Comparison of ENCODE assay signal across 15 cellular contexts in the genomic region with DNA sequence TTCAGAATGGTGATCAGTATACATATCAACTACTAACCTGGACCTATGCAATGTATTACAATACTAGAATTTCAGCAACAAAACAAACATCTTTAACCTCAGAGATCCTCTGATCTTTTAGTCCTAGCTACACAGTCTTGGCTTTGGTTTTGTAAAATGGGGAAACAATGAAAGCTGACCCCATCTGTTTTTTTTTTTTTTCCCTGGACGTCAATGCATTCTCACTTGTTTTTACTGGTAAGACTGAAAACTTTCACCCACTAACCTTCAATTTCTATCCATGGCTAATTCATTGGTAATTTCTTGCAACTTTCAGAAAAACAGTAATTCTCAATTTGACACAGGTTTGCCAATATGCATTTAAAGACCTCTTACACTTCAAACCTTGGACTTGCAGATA. TPM values are rescaled to one million over a fixed set of nuclear protein-coding genes. Genes with fewer than 3 reads are reported as not detected.
DNase-seq lines count a peak whose midpoint lies in the region; ATAC-seq and TF ChIP-seq lines count a peak whose summit lies in the region.
"Had no signal": no experiment of that assay in that cellular context is flagged by ENCODE, and none has a peak within 500 bp of the region (broad histone marks: within the 10 kb centered on the region; RNA-seq: fewer than 3 reads in every experiment).

No MANE protein-coding gene starts in this region.

- no peaks in the 10 kb centered on the region for H3K27me3 ChIP-seq in heart right ventricle
- no peaks in the 10 kb centered on the region for H3K27me3 ChIP-seq in upper lobe of left lung
- no peaks in the 10 kb centered on the region for H3K27me3 ChIP-seq in WERI-Rb-1 (ENCODE audit: insufficient read depth, low read depth, severe bottlenecking)

- intact Hi-C loops in heart right ventricle (cut with DNase I), result loop anchor here in 8 of 10 donors (5.0 to 10.0 kb wide), 7 partner anchors 50 to 380 kb away; a partner anchor contains a TSS
- intact Hi-C loops in cardiac septum (cut with DNase I), result loop anchor here (10.0 kb wide), 1 partner anchor 280 kb away; a partner anchor contains a TSS

- 0 to 4% methylated on average over 1 of the region's 1 CpG for WGBS in heart right ventricle, 2 donors
- 6 to 8% methylated on average over 1 of the region's 1 CpG for WGBS in upper lobe of left lung, 2 donors

- H3K36me3 ChIP-seq in heart right ventricle (peaks cover 0 to 19% (median 0%) of the 10 kb centered on the region in 9 donors), upper lobe of left lung (no peaks in the 10 kb centered on the region), WERI-Rb-1 (peaks cover 24% of the 10 kb centered on the region)

- H3K4me3 ChIP-seq in heart right ventricle (peak overlapping the region in 9 of 10 donors; percentile 54 to 88 (median 79)), upper lobe of left lung (peak overlapping the region in 1 of 4 donors; percentile 76), WERI-Rb-1 (ENCODE audit: low read depth, low read length) (no peak overlapping the region)

- H3K4me1 Mint-ChIP-seq in nephron progenitor cell, result peaks cover 32% of the 10 kb centered on the region

- TF ChIP-seq EP300 in upper lobe of left lung (IDR thresholded peaks at IDR 0.05), result no peak

- H3K9me3 Mint-ChIP-seq in nephron progenitor cell, result no peaks in the 10 kb centered on the region
- H3K9me3 Mint-ChIP-seq: activated CD4-positive, alpha-beta T cell treated with anti-CD3 and anti-CD28 coated beads, Interleukin-2, amount 10 ng/mL, durations not matched to agents 24 days and 14 days had no signal

- TF ChIP-seq POLR2A in upper lobe of left lung (IDR thresholded peaks at IDR 0.05), result no peak

- TF ChIP-seq CTCF in heart right ventricle (IDR thresholded peaks at IDR 0.05) (no peak), nephron progenitor cell (IDR thresholded peaks at IDR 0.05) (no peak), upper lobe of left lung (IDR thresholded peaks at IDR 0.05) (no peak), WERI-Rb-1 (IDR thresholded peaks at IDR 0.05; ENCODE audit: low read depth, low read length) (no peak)

- peak overlapping the region; percentile 29 for H3K4me3 Mint-ChIP-seq in nephron progenitor cell
- H3K4me3 Mint-ChIP-seq: activated CD4-positive, alpha-beta T cell treated with anti-CD3 and anti-CD28 coated beads, Interleukin-2, amount 10 ng/mL, durations not matched to agents 24 days and 14 days had no signal

- no peak overlapping the region for H3K27ac Mint-ChIP-seq in nephron progenitor cell
- H3K27ac Mint-ChIP-seq: activated CD4-positive, alpha-beta T cell treated with anti-CD3 and anti-CD28 coated beads, Interleukin-2, amount 10 ng/mL, durations not matched to agents 24 days and 14 days had no signal

- H3K9me3 ChIP-seq in heart right ventricle (no peaks in the 10 kb centered on the region), upper lobe of left lung (no peaks in the 10 kb centered on the region), WERI-Rb-1 (ENCODE audit: severe bottlenecking) (no peaks in the 10 kb centered on the region)

- DNase-seq in heart right ventricle (no peak), cardiac septum (ENCODE audit: low spot score) (no peak), epithelial cell of prostate (ENCODE audit: low read depth, low spot score) (no peak), nephron progenitor cell (no peak), upper lobe of left lung (no peak), LoVo (ENCODE audit: low spot score) (no peak), WERI-Rb-1 (no peak), cerebellum (ENCODE audit: low spot score) (no peak)
- DNase-seq: activated CD4-positive, alpha-beta T cell treated with anti-CD3 and anti-CD28 coated beads, Interleukin-2, amount 10 ng/mL, durations not matched to agents 24 days and 14 days; cortex of kidney; DMS53; H7; head of caudate nucleus; NCI-H1694; NCI-H774 had no signal

- H3K27me3 Mint-ChIP-seq in nephron progenitor cell (ENCODE audit: low read depth, poor library complexity), result peaks cover 15% of the 10 kb centered on the region

- H3K36me3 Mint-ChIP-seq in nephron progenitor cell (ENCODE audit: low read depth), result peaks cover 27% of the 10 kb centered on the region

- peaks cover 0 to 74% (median 61%) of the 10 kb centered on the region in 9 donors for H3K4me1 ChIP-seq in heart right ventricle
- H3K4me1 ChIP-seq in upper lobe of left lung, result peaks cover 30 to 38% (median 35%) of the 10 kb centered on the region in 4 donors

- ATAC-seq in heart right ventricle (no peak), upper lobe of left lung (ENCODE audit: low FRiP score in 2 of 2) (no peak)

- peak overlapping the region in 8 of 10 donors; percentile 85 to 94 (median 92) for H3K27ac ChIP-seq in heart right ventricle
- peak overlapping the region; percentile 92 for H3K27ac ChIP-seq in epithelial cell of prostate
- H3K27ac ChIP-seq in upper lobe of left lung, result peak overlapping the region in 3 of 4 donors; percentile 49 to 99 (median 67)
- no peak overlapping the region for H3K27ac ChIP-seq in WERI-Rb-1

RNA-seq across cellular contexts. Expression of a gene that starts 3.0 kb away (rescaled TPM):
- total RNA-seq in heart right ventricle (100 to 1,000 TPM in 6 of 10 donors, 10 to 100 TPM in 4; 48.0 to 198 (median 118) TPM), cardiac septum (145 TPM), upper lobe of left lung (10 to 100 TPM; 35.8 to 59.9 (median 49.0) TPM), cerebellum (32.3 TPM)
- 10 to 100 TPM; 16.7 to 17.2 TPM for polyA plus RNA-seq in heart right ventricle
- total RNA-seq: activated CD4-positive, alpha-beta T cell treated with anti-CD3 and anti-CD28 coated beads, Interleukin-2, amount 10 ng/mL, durations not matched to agents 24 days and 14 days had no signal
